In the genomic region with DNA sequence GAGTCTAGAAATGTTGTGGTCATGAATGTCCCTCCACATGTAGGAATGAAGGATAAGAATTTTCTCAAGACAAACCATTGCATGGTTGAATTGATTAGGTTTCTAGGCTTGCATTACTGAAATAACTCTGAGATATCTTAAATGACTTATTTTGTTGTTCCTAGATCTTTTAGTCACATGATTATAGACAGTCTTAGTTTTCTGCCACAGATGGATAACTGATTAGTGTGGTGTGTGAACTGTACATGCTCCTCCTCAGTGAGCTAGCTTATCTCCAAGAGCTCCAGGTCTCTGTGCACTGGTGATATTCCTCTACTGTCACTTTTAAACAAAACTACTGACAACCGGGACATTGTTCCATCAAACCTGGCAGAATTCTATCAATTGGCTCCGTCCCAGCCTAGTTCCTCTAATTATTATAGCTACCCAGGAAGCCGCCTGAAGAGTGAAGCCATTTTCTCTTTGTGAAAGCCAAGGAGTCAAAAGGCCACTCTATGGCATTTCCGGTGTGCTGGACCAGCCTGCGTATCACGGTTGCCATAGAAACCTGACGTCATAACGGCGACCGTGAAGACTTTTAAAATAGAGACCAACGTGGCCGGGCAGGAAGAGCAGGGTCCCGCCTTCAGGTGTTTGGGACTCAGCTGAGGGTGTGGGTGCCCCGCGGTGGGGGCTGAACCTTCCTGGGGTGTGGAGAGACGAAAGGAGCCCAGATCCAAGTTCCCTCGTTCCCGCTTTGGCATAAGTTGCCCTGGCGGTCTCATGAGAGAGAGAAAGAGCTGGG, we compare ENCODE assay signal across 8 cellular contexts. TPM values are rescaled to one million over a fixed set of nuclear protein-coding genes. Genes with fewer than 3 reads are reported as not detected.
DNase-seq lines count a peak whose midpoint lies in the region; ATAC-seq, FAIRE-seq and TF ChIP-seq lines count a peak whose summit lies in the region.

No MANE protein-coding gene starts in this region.

- POLR2A ChIA-PET in GM12878 (lab: Charles Lee) = no interaction called here

- intact Hi-C loops in GM12878 (cut with micrococcal nuclease; ENCODE audit: unreplicated experiment) = no loop called here

- SMC1A ChIA-PET in GM12878 (lab: Charles Lee; ENCODE audit: uncharacterized antibody, unreplicated experiment) = interaction anchor here (0.7 kb wide), 1 partner anchor 324 kb away, joined by 3 read pairs; no protein-coding TSS in a partner anchor

- H3K9me3 ChIP-seq in GM12878 (replicated peaks; ENCODE audit: control insufficient read depth, insufficient read depth, low read length) (no peaks in the 10 kb centered on the region), iPS-18a (ENCODE audit: control insufficient read depth, low read depth, low read length) (no peaks in the 10 kb centered on the region)

- no peak for TF ChIP-seq EP300 in GM12878 (IDR thresholded peaks at IDR 0.05; ENCODE audit: borderline replicate concordance in 1 of 2, control insufficient read depth in 1 of 2, low read depth in 2 of 2, low read length in 2 of 2)

- peak overlapping the region; percentile 41 for H3K4me2 ChIP-seq in GM12878 (ENCODE audit: control insufficient read depth, insufficient read depth)

- ATAC-seq in GM21529 (IDR thresholded peaks at IDR 0.05; ENCODE audit: unreplicated experiment) (peak; percentile 97), GM12878 (peak; percentile 94)

- H3K79me2 ChIP-seq in GM12878 (ENCODE audit: control insufficient read depth, insufficient read depth, low read length) = no peaks in the 10 kb centered on the region

- H3K4me1 ChIP-seq in GM12878 (ENCODE audit: control insufficient read depth, insufficient read depth, low read length) = no peaks in the 10 kb centered on the region
- H3K4me1 ChIP-seq in iPS-18a (ENCODE audit: control insufficient read depth, low read depth, low read length) = peaks cover 6% of the 10 kb centered on the region

- no peaks in the 10 kb centered on the region for H3K27me3 ChIP-seq in GM12878 (replicated peaks in 1 of 2; ENCODE audit: control insufficient read depth in 2 of 2, insufficient read depth in 2 of 2, low read length in 1 of 2)
- H3K27me3 ChIP-seq in iPS-18a (ENCODE audit: control insufficient read depth, insufficient read depth, low read length) = peaks cover 43% of the 10 kb centered on the region

- peak overlapping the region; percentile 53; the same call in 1 of the 2 replicates for H3K9ac ChIP-seq in GM12878 (ENCODE audit: control insufficient read depth, insufficient read depth, low read length)
- H3K9ac ChIP-seq in iPS-18a (ENCODE audit: low read length) = peak overlapping the region; percentile 79

- no peaks in the 10 kb centered on the region for H3K36me3 ChIP-seq in GM12878 (ENCODE audit: control insufficient read depth in 2 of 2, insufficient read depth in 2 of 2, low read length in 1 of 2)
- H3K36me3 ChIP-seq in iPS-18a (ENCODE audit: control insufficient read depth, low read depth, low read length) = no peaks in the 10 kb centered on the region

- no TSS peak for BruUV-seq in GM12878 (replicated peaks; lab: Mats Ljungman, UMichigan)

- no peak for TF ChIP-seq RAD21 in GM12878 (IDR thresholded peaks at IDR 0.05; ENCODE audit: insufficient read depth, low read depth, low read length)

- peak; percentile 47 for TF ChIP-seq POLR2A in Raji (IDR thresholded peaks at IDR 0.05; ENCODE audit: insufficient read depth, low read depth, low read length)
- TF ChIP-seq POLR2A in GM12878 (IDR thresholded peaks at IDR 0.05; ENCODE audit: low read depth, low read length) = peak; percentile 26; the same call in 1 of the 2 replicates

- H3K27ac ChIP-seq in GM12878 (ENCODE audit: control insufficient read depth, insufficient read depth) = no peak overlapping the region
- H3K27ac ChIP-seq in iPS-18a (ENCODE audit: low read length) = peak overlapping the region; percentile 62

- no peak for FAIRE-seq in HTR-8/SVneo (lab: Jason Lieb, UNC)
- FAIRE-seq in GM12878 (lab: Jason Lieb, UNC) = no peak

- H4K20me1 ChIP-seq in GM12878 (ENCODE audit: control insufficient read depth, insufficient read depth) = no peaks in the 10 kb centered on the region

- in situ Hi-C loops in GM12878 (cut with MboI) = no loop called here

- CTCF ChIA-PET in GM12878 (lab: Yijun Ruan, JAX) = interaction anchor here (1.6 kb wide), 1 partner anchor 8 kb away, joined by 4 read pairs; no protein-coding TSS in a partner anchor

- TF ChIP-seq CTCF in GM12878 (IDR thresholded peaks at IDR 0.05 in 2 of 3, conservative IDR thresholded peaks at IDR 0.05 in 1 of 3; ENCODE audit: control insufficient read depth in 2 of 3, extremely low read depth in 1 of 3, insufficient read depth in 1 of 3, low read depth in 3 of 3, low read length in 3 of 3) = no peak

- H2AFZ ChIP-seq in GM12878 (ENCODE audit: control insufficient read depth, low read depth, low read length) = peak overlapping the region; percentile 79

- 21% methylated on average over 19 of the region's 19 CpGs for WGBS in GM12878 (ENCODE audit: insufficient coverage, insufficient replicate concordance, low lambda C conversion rate, missing lambda C conversion rate)

- RAD21 ChIA-PET in GM12878 (lab: Charles Lee; ENCODE audit: unreplicated experiment) = no interaction called here

- DNase-seq in ELF-1 (ENCODE audit: low read depth, low spot score) = peak; percentile 96
- peak; percentile 34 for DNase-seq in HTR-8/SVneo (ENCODE audit: insufficient read length, low spot score)
- peak; percentile 33 for DNase-seq in GM12878 (ENCODE audit: low read depth, low spot score)
- peak; percentile 69 for DNase-seq in skeletal muscle cell (ENCODE audit: low read depth)
- DNase-seq in D341Med (ENCODE audit: low spot score) = no peak

- H3K4me3 ChIP-seq in GM12878 (peak overlapping the region; percentile 62; the same call in 1 of the 2 replicates), iPS-18a (ENCODE audit: low read length) (peak overlapping the region; percentile 76), skeletal muscle cell (ENCODE audit: low read depth, low read length) (peak overlapping the region; percentile 65)

TF ChIP-seq in GM12878, 131 proteins besides CTCF, POLR2A, EP300 and RAD21 (continues in another document):
- no peak for TF ChIP-seq HSF1 (IDR thresholded peaks at IDR 0.05; ENCODE audit: low read depth, low read length)
- no peak for TF ChIP-seq TAF1 (IDR thresholded peaks at IDR 0.05; ENCODE audit: borderline replicate concordance, low read depth, low read length)
- TF ChIP-seq RBBP5 (conservative IDR thresholded peaks at IDR 0.05) = no peak
- no peak for TF ChIP-seq ZNF384 (IDR thresholded peaks at IDR 0.05; ENCODE audit: borderline replicate concordance, low read depth, low read length)
- TF ChIP-seq SRF (IDR thresholded peaks at IDR 0.05; ENCODE audit: low read depth in 2 of 2, low read length in 2 of 2) = 0 out of 4 replicates have a peak, but pooled peaks of 1 of the 2 experiments have one; percentile 56
- TF ChIP-seq SREBF1 (IDR thresholded peaks at IDR 0.05; ENCODE audit: low read length) = no peak
- TF ChIP-seq SREBF2 (IDR thresholded peaks at IDR 0.05; ENCODE audit: low read length) = no peak

RNA-seq across cellular contexts. Expression of gene BEX3, which starts 28.1 kb away (rescaled TPM):
- not detected in 2 replicates for total RNA-seq in GM12878 (2013; cell fraction: nucleolus; rRNA removed)
- total RNA-seq in GM12878 (2014; rRNA removed) = not detected in 2 replicates
- not detected in 2 replicates for total RNA-seq in GM12878 (2014; rRNA removed; fragmentation: Illumina TruSeq; extraction: Trizol)
- 0.27 and 1.5 TPM in 2 replicates for total RNA-seq in GM12878 (2021)
- 13.5 TPM for polyA plus RNA-seq in GM12878 (2011; ENCODE audit: low read depth)
- polyA plus RNA-seq in GM12878 (2011; rRNA removed) = not detected in 2 replicates
- not detected in 2 replicates for polyA plus RNA-seq in GM12878 (2011; cell fraction: cytosol; rRNA removed)
- polyA plus RNA-seq in GM12878 (2011; cell fraction: nucleus; rRNA removed) = not detected in 2 replicates
- polyA plus RNA-seq in GM12878 (2012) = 16.2 and 16.3 TPM in 2 replicates
- not detected in 2 replicates for polyA plus RNA-seq in GM12878 (2014; fragmentation: Illumina TruSeq; extraction: Trizol)
- polyA plus RNA-seq in GM12878 (2014; fragmentation: Nextera tagmentation; extraction: Ambion mirVana) = not detected
- polyA plus RNA-seq in GM12878 (2014; rRNA removed) = not detected in 2 replicates
- 1 to 10 TPM in 1 of 2 experiments, not detected in 1; 1.3 TPM for polyA plus RNA-seq in GM12878 (2016; fragmentation: Nextera tagmentation; extraction: Ambion mirVana)
- polyA minus RNA-seq in GM12878 (2011; rRNA and poly(A)+ RNA removed) = not detected in 2 replicates
- polyA minus RNA-seq in GM12878 (2011; cell fraction: cytosol; rRNA and poly(A)+ RNA removed) = not detected in 2 replicates
- not detected in 2 replicates for polyA minus RNA-seq in GM12878 (2011; cell fraction: nucleus; rRNA and poly(A)+ RNA removed)

RNA-seq across cellular contexts. Expression of gene TCEAL9, which starts 48.1 kb away (rescaled TPM):
- total RNA-seq in GM12878 (2013; cell fraction: nucleolus; rRNA removed) = 0.96 and 1.1 TPM in 2 replicates
- 0.38 and 0.73 TPM in 2 replicates for total RNA-seq in GM12878 (2014; rRNA removed)
- total RNA-seq in GM12878 (2014; rRNA removed; fragmentation: Illumina TruSeq; extraction: Trizol) = 0.54 and 2.3 TPM in 2 replicates
- total RNA-seq in GM12878 (2021) = 0.67 and 0.69 TPM in 2 replicates
- polyA plus RNA-seq in GM12878 (2011; ENCODE audit: low read depth) = 4.0 TPM
- polyA plus RNA-seq in GM12878 (2011; rRNA removed) = 0.39 and 0.42 TPM in 2 replicates
- polyA plus RNA-seq in GM12878 (2011; cell fraction: cytosol; rRNA removed) = 0.09 TPM in 1 of 2 replicates, not detected in the other
- 0.09 TPM in 1 of 2 replicates, not detected in the other for polyA plus RNA-seq in GM12878 (2011; cell fraction: nucleus; rRNA removed)
- polyA plus RNA-seq in GM12878 (2012) = 6.1 and 6.8 TPM in 2 replicates
- polyA plus RNA-seq in GM12878 (2014; fragmentation: Illumina TruSeq; extraction: Trizol) = 1.3 and 1.6 TPM in 2 replicates
- polyA plus RNA-seq in GM12878 (2014; fragmentation: Nextera tagmentation; extraction: Ambion mirVana) = 1 to 10 TPM; 1.7 to 2.5 TPM
- 0.33 and 0.64 TPM in 2 replicates for polyA plus RNA-seq in GM12878 (2014; rRNA removed)
- 1 to 10 TPM; 1.1 to 1.3 TPM for polyA plus RNA-seq in GM12878 (2016; fragmentation: Nextera tagmentation; extraction: Ambion mirVana)
- polyA minus RNA-seq in GM12878 (2011; rRNA and poly(A)+ RNA removed) = not detected in 2 replicates
- not detected in 2 replicates for polyA minus RNA-seq in GM12878 (2011; cell fraction: cytosol; rRNA and poly(A)+ RNA removed)
- not detected in 2 replicates for polyA minus RNA-seq in GM12878 (2011; cell fraction: nucleus; rRNA and poly(A)+ RNA removed)
